ENCODE assay signal across 24 cellular contexts in genomic region chr10:1514641-1515040, GRCh38.
"Had no signal": no experiment of that assay in that cellular context is flagged by ENCODE, and none has a peak within 500 bp of the region (broad histone marks: within the 10 kb centered on the region; RNA-seq: fewer than 3 reads in every experiment).

No MANE protein-coding gene starts in this region.

- DNase-seq: heart right ventricle; islet precursor cell; left ventricle myocardium inferior; mesendoderm; mucosa of descending colon; naive thymus-derived CD4-positive, alpha-beta T cell; nucleus accumbens; sigmoid colon; small intestine; spleen; stimulated activated CD4-positive, alpha-beta T cell treated with anti-CD3 and anti-CD28 coated beads, Interleukin-4, amount 100 ng/mL, for 24 hours; stimulated activated naive CD4-positive, alpha-beta T cell; substantia nigra; thyroid gland; uterus had no signal

- H3K27me3 Mint-ChIP-seq: stimulated activated naive CD8-positive, alpha-beta T cell treated with anti-CD3 and anti-CD28 coated beads, Interleukin-15, Interleukin-2, amounts not matched to agents 100 ng/mL and 50 ng/mL, for 24 hours had no signal

- H3K36me3 Mint-ChIP-seq: mesothelial cell of epicardium; naive thymus-derived CD4-positive, alpha-beta T cell; natural killer cell treated with Interleukin-12 subunit alpha and Interleukin-12 subunit beta and Interleukin-15 and Interleukin-18, amount 100 ng/mL, for 72 hours; stimulated activated effector memory CD8-positive, alpha-beta T cell treated with anti-CD3 and anti-CD28 coated beads, Interleukin-12 subunit alpha, Interleukin-12 subunit beta, amount 100 ng/mL, for 72 hours; type B pancreatic cell had no signal

- ATAC-seq: heart right ventricle; mucosa of descending colon; naive thymus-derived CD4-positive, alpha-beta T cell; natural killer cell treated with Interleukin-12 subunit alpha and Interleukin-12 subunit beta and Interleukin-15 and Interleukin-18, amount 100 ng/mL, for 72 hours; stimulated activated effector memory CD8-positive, alpha-beta T cell treated with anti-CD3 and anti-CD28 coated beads, Interleukin-12 subunit alpha, Interleukin-12 subunit beta, amount 100 ng/mL, for 72 hours had no signal

- H3K36me3 ChIP-seq: heart right ventricle, left ventricle myocardium inferior, right atrium auricular region, sigmoid colon, spleen, thyroid gland, uterus had no signal

- FAIRE-seq: small intestine had no signal

- H3K27ac Mint-ChIP-seq: mesothelial cell of epicardium; natural killer cell treated with Interleukin-12 subunit alpha and Interleukin-12 subunit beta and Interleukin-15 and Interleukin-18, amount 100 ng/mL, for 72 hours; progenitor cell of endocrine pancreas; stimulated activated effector memory CD8-positive, alpha-beta T cell treated with anti-CD3 and anti-CD28 coated beads, Interleukin-12 subunit alpha, Interleukin-12 subunit beta, amount 100 ng/mL, for 72 hours; stimulated activated naive CD8-positive, alpha-beta T cell treated with anti-CD3 and anti-CD28 coated beads, Interleukin-15, Interleukin-2, amounts not matched to agents 100 ng/mL and 50 ng/mL, for 24 hours; type B pancreatic cell had no signal

- H3K27me3 ChIP-seq: hepatocyte, right atrium auricular region, sigmoid colon, thyroid gland, uterus had no signal

- H3K4me1 Mint-ChIP-seq: mesothelial cell of epicardium; naive thymus-derived CD4-positive, alpha-beta T cell; stimulated activated effector memory CD8-positive, alpha-beta T cell treated with anti-CD3 and anti-CD28 coated beads, Interleukin-12 subunit alpha, Interleukin-12 subunit beta, amount 100 ng/mL, for 72 hours had no signal

- H3K27ac ChIP-seq: heart right ventricle, hepatocyte, left ventricle myocardium inferior, right atrium auricular region, sigmoid colon, spleen, thyroid gland, uterus had no signal

- H3K9me3 ChIP-seq: heart right ventricle, left ventricle myocardium inferior, mucosa of descending colon, right atrium auricular region, sigmoid colon, spleen, thyroid gland, uterus had no signal

- H3K4me3 ChIP-seq: heart right ventricle, hepatocyte, left ventricle myocardium inferior, lung, mucosa of descending colon, right atrium auricular region, sigmoid colon, spleen, thyroid gland, uterus had no signal

- H3K9me3 Mint-ChIP-seq: stimulated activated effector memory CD8-positive, alpha-beta T cell treated with anti-CD3 and anti-CD28 coated beads, Interleukin-12 subunit alpha, Interleukin-12 subunit beta, amount 100 ng/mL, for 72 hours; stimulated activated naive CD8-positive, alpha-beta T cell treated with anti-CD3 and anti-CD28 coated beads, Interleukin-15, Interleukin-2, amounts not matched to agents 100 ng/mL and 50 ng/mL, for 24 hours had no signal

- H3K4me1 ChIP-seq: heart right ventricle, left ventricle myocardium inferior, right atrium auricular region, sigmoid colon, spleen, thyroid gland, uterus had no signal

- H3K4me3 Mint-ChIP-seq: mesothelial cell of epicardium; natural killer cell treated with Interleukin-12 subunit alpha and Interleukin-12 subunit beta and Interleukin-15 and Interleukin-18, amount 100 ng/mL, for 72 hours; stimulated activated effector memory CD8-positive, alpha-beta T cell treated with anti-CD3 and anti-CD28 coated beads, Interleukin-12 subunit alpha, Interleukin-12 subunit beta, amount 100 ng/mL, for 72 hours; stimulated activated naive CD8-positive, alpha-beta T cell treated with anti-CD3 and anti-CD28 coated beads, Interleukin-15, Interleukin-2, amounts not matched to agents 100 ng/mL and 50 ng/mL, for 24 hours; type B pancreatic cell had no signal
